In genomic region chr5:173547579-173547978, GRCh38 we compare ENCODE assay signal across 12 cellular contexts.
A peak's percentile ranks its signal among the peaks of the same experiment; 100 is the strongest.
DNase-seq lines count a peak whose midpoint lies in the region; ATAC-seq and TF ChIP-seq lines count a peak whose summit lies in the region.
"Had no signal": no experiment of that assay in that cellular context is flagged by ENCODE, and none has a peak within 500 bp of the region (broad histone marks: within the 10 kb centered on the region; RNA-seq: fewer than 3 reads in every experiment).

No MANE protein-coding gene starts in this region.

- H3K4me1 ChIP-seq in breast epithelium, result no peaks in the 10 kb centered on the region

- no peaks in the 10 kb centered on the region for H3K9me3 ChIP-seq in breast epithelium
- no peaks in the 10 kb centered on the region for H3K9me3 ChIP-seq in MG63
- H3K9me3 ChIP-seq: SK-N-SH had no signal

- intact Hi-C loops in MCF 10A (cut with micrococcal nuclease) (no loop called here), breast epithelium (cut with DNase I; ENCODE audit: low total_unique reads) (no loop called here)

- H3K36me3 Mint-ChIP-seq in MCF 10A (ENCODE audit: insufficient read depth, unreplicated experiment), result no peaks in the 10 kb centered on the region

- H3K27me3 ChIP-seq in breast epithelium (no peaks in the 10 kb centered on the region), MG63 (no peaks in the 10 kb centered on the region)

- H3K27me3 Mint-ChIP-seq in MCF 10A (ENCODE audit: insufficient read depth, unreplicated experiment), result peaks cover 24% of the 10 kb centered on the region

- H3K4me1 Mint-ChIP-seq in MCF 10A (ENCODE audit: insufficient read depth, unreplicated experiment), result no peaks in the 10 kb centered on the region

- BruUV-seq in MCF 10A (replicated peaks; lab: Mats Ljungman, UMichigan), result no TSS peak

- TF ChIP-seq CTCF in MCF 10A (IDR thresholded peaks at IDR 0.05; ENCODE audit: unreplicated experiment), result no peak
- TF ChIP-seq CTCF in breast epithelium (IDR thresholded peaks at IDR 0.05), result no peak
- no peak for TF ChIP-seq CTCF in cardiac fibroblast (IDR thresholded peaks at IDR 0.05; ENCODE audit: low read depth, low read length)

- DNase-seq in MCF 10A (ENCODE audit: unreplicated experiment) (peak; percentile 22), breast epithelium (ENCODE audit: low spot score in 2 of 2) (no peak), cardiac fibroblast (ENCODE audit: low read depth in 2 of 2) (peak; percentile 41 to 60), DMS79 (lab: John Stamatoyannopoulos, UW) (no peak), NCI-H2171 treated with DMSO at 0.1 percent for 48 hours (lab: John Stamatoyannopoulos, UW) (no peak), MG63 (no peak), NCI-H2171 (lab: John Stamatoyannopoulos, UW) (no peak)
- DNase-seq: NCI-H2029 treated with DMSO at 0.1 percent for 48 hours, SK-N-SH had no signal

- CTCF ChIA-PET in MCF 10A (lab: Yijun Ruan, JAX), result interaction anchor here (1.0 to 1.9 kb wide), 3 partner anchors 25 to 33 kb away, joined by 3 to 6 read pairs (median 4); no protein-coding TSS in a partner anchor

- peak; percentile 50 for ATAC-seq in HG03108 (IDR thresholded peaks at IDR 0.05; ENCODE audit: unreplicated experiment)

- H3K36me3 ChIP-seq in breast epithelium (no peaks in the 10 kb centered on the region), MG63 (no peaks in the 10 kb centered on the region)

- H3K4me3 ChIP-seq in breast epithelium (no peak overlapping the region), cardiac fibroblast (replicated peaks in 1 of 2; ENCODE audit: low read depth in 2 of 2, low read length in 2 of 2) (no peak overlapping the region), MG63 (no peak overlapping the region)
- H3K4me3 ChIP-seq: coronary artery had no signal

- no peak for TF ChIP-seq POLR2A in breast epithelium (IDR thresholded peaks at IDR 0.05)

- H3K27ac ChIP-seq in breast epithelium, result no peak overlapping the region
- H3K27ac ChIP-seq: coronary artery had no signal

- no peaks in the 10 kb centered on the region for H3K9me3 Mint-ChIP-seq in MCF 10A (ENCODE audit: unreplicated experiment)

- no peak overlapping the region for H3K27ac Mint-ChIP-seq in MCF 10A (ENCODE audit: low read depth, unreplicated experiment)
- H3K27ac Mint-ChIP-seq: progenitor cell of endocrine pancreas had no signal

- no peak overlapping the region for H3K4me3 Mint-ChIP-seq in MCF 10A (ENCODE audit: unreplicated experiment)

- POLR2A ChIA-PET in MCF 10A (lab: Yijun Ruan, JAX), result interaction anchor here (1.4 kb wide), 1 partner anchor 32 kb away, joined by 3 read pairs; no protein-coding TSS in a partner anchor

Comparison
In these comparisons a context has a peak if more than half of its experiments do, and no peak if none do; other contexts are left out.
1. DNase-seq: peak in MCF 10A (single experiment) and cardiac fibroblast (2 of 2); none in breast epithelium (0 of 2), DMS79 (single experiment), NCI-H2171 treated with DMSO at 0.1 percent for 48 hours (single experiment), MG63 (single experiment) and NCI-H2171 (single experiment).